ENCODE assay signal across 15 cellular contexts in the genomic region with DNA sequence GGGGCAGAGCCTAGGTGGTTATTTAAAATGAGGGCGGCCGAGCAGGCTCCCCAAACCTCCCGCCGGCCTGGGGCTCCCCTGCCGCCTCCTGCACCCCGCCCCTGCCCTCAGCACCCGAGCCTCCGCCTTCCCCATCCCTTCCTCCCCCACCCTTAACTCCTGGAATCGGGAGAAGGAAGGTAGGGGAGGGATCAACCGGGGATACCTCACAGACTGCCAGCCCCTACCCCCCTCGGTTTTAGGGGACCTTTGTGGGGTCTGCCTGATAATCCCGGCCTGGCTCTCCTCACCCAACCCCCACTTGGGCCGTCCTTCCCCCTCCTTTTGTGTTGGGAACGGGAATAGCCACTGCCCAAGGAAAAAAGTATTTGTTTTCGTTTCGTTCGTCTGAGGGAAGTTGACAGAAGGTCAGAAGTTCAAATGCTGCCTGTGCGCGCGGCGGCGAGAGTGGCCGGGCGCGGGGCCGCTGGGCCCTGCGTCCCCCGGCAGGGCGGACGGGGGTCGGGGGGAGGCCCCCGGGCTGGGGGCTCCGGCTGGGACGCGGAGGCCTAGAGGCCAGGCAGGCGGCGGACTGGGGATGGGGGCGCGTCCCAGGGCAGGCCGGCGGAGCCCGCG. TPM values are rescaled to one million over a fixed set of nuclear protein-coding genes. Genes with fewer than 3 reads are reported as not detected.
DNase-seq lines count a peak whose midpoint lies in the region; ATAC-seq and TF ChIP-seq lines count a peak whose summit lies in the region.
"Had no signal": no experiment of that assay in that cellular context is flagged by ENCODE, and none has a peak within 500 bp of the region (broad histone marks: within the 10 kb centered on the region; RNA-seq: fewer than 3 reads in every experiment).

No MANE protein-coding gene starts in this region.

- H3K9ac ChIP-seq in ES-I3 (ENCODE audit: low read depth, low read length) (peak overlapping the region; percentile 57; the same call in 1 of the 2 replicates), adipocyte (ENCODE audit: low read length) (no peak overlapping the region), iPS-20b (ENCODE audit: low read depth, low read length) (no peak overlapping the region)
- H3K9ac ChIP-seq: parathyroid adenoma had no signal

- DNase-seq in adipocyte (ENCODE audit: low read depth) = no peak
- DNase-seq in prostate gland (ENCODE audit: low spot score) = no peak
- DNase-seq in cortex of kidney (lab: John Stamatoyannopoulos, UW) = no peak
- DNase-seq in activated CD4-positive, CD25-positive, alpha-beta regulatory T cell (lab: John Stamatoyannopoulos, UW) = no peak
- DNase-seq in DMS53 treated with DMSO at 0.1 percent for 48 hours (lab: John Stamatoyannopoulos, UW; ENCODE audit: unreplicated experiment) = no peak
- DNase-seq: activated T-cell treated with anti-CD3 and anti-CD28 coated beads for 4 hours; CD8-positive, alpha-beta memory T cell; MV-4-11; NCI-H774; T-cell had no signal

- H3K9me3 ChIP-seq in ES-I3 (ENCODE audit: control insufficient read depth, insufficient read depth, low read length) (no peaks in the 10 kb centered on the region), adipocyte (ENCODE audit: control insufficient read depth, low read length) (no peaks in the 10 kb centered on the region), iPS-20b (ENCODE audit: insufficient read depth, low read depth, low read length) (no peaks in the 10 kb centered on the region), prostate gland (no peaks in the 10 kb centered on the region)

- H3K27ac ChIP-seq in iPS-20b (ENCODE audit: low read length) (no peak overlapping the region), prostate gland (no peak overlapping the region)
- H3K27ac ChIP-seq: parathyroid adenoma had no signal

- intact Hi-C loops in prostate gland (cut with DNase I) = loop anchor here (10.0 kb wide), 1 partner anchor 955 kb away; no protein-coding TSS in a partner anchor

- no peak for TF ChIP-seq POLR2A in prostate gland (IDR thresholded peaks at IDR 0.05)

- ATAC-seq in GM18520 (IDR thresholded peaks at IDR 0.05; ENCODE audit: unreplicated experiment) = no peak
- ATAC-seq: T-cell had no signal

- peaks cover 5% of the 10 kb centered on the region; the same call in 1 of the 2 replicates for H3K4me1 ChIP-seq in ES-I3 (ENCODE audit: insufficient read depth, low read length)
- H3K4me1 ChIP-seq in adipocyte (ENCODE audit: control insufficient read depth, insufficient read depth, low read length) = peaks cover 20% of the 10 kb centered on the region
- H3K4me1 ChIP-seq in iPS-20b (ENCODE audit: insufficient read depth, low read length) = peaks cover 22% of the 10 kb centered on the region
- peaks cover 9% of the 10 kb centered on the region for H3K4me1 ChIP-seq in prostate gland (replicated peaks)

- TF ChIP-seq CTCF in prostate gland (IDR thresholded peaks at IDR 0.05) = no peak

- H3K27me3 ChIP-seq in adipocyte (replicated peaks; ENCODE audit: control insufficient read depth, insufficient read depth, low read length) (peaks cover 61% of the 10 kb centered on the region), iPS-20b (ENCODE audit: insufficient read depth, low read length) (peaks cover 100% of the 10 kb centered on the region), prostate gland (replicated peaks; ENCODE audit: insufficient read depth) (peaks cover 23% of the 10 kb centered on the region)

- WGBS in prostate gland = 2% methylated on average over 41 of the region's 43 CpGs

- peak overlapping the region; percentile 47 for H3K4me3 ChIP-seq in adipocyte (ENCODE audit: low read length)
- peak overlapping the region; percentile 38; the same call in 1 of the 2 replicates for H3K4me3 ChIP-seq in iPS-20b (ENCODE audit: low read length)
- peak overlapping the region; percentile 17 to 24 for H3K4me3 ChIP-seq in prostate gland
- H3K4me3 ChIP-seq: GM12878 had no signal

- H3K36me3 ChIP-seq in ES-I3 (ENCODE audit: insufficient read depth, low read length) (no peaks in the 10 kb centered on the region), adipocyte (ENCODE audit: control insufficient read depth, insufficient read depth, low read length, severe bottlenecking) (no peaks in the 10 kb centered on the region), iPS-20b (ENCODE audit: insufficient read depth, low read depth, low read length) (no peaks in the 10 kb centered on the region), prostate gland (no peaks in the 10 kb centered on the region)

RNA-seq across cellular contexts. Expression of gene SHH, which starts 2.8 kb away (rescaled TPM):
- 1 to 10 TPM in 1 of 2 donors, under 1 TPM in 1; 0.32 to 1.2 TPM for total RNA-seq in prostate gland
- total RNA-seq: CD8-positive, alpha-beta memory T cell; GM12878 had no signal
